In genomic region chr5:143581649-143582048, GRCh38 we compare ENCODE assay signal across 27 cellular contexts.
"Had no signal": no experiment of that assay in that cellular context is flagged by ENCODE, and none has a peak within 500 bp of the region (broad histone marks: within the 10 kb centered on the region; RNA-seq: fewer than 3 reads in every experiment).

No MANE protein-coding gene starts in this region.

- H3K27ac ChIP-seq: left lung, lower lobe of right lung, ovary, right atrium auricular region, right lobe of liver, testis, thyroid gland, transverse colon, upper lobe of left lung, vagina had no signal

- H3K9me3 Mint-ChIP-seq: immature natural killer cell had no signal

- DNase-seq: hypothalamus; immature natural killer cell; kidney; left colon; left lung; lower lobe of right lung; mammary epithelial cell; mesendoderm; midbrain; mucosa of descending colon; naive thymus-derived CD4-positive, alpha-beta T cell; ovary; right lobe of liver; stimulated activated CD4-positive, alpha-beta T cell treated with anti-CD3 and anti-CD28 coated beads, Interleukin-1b, Interleukin-23, amount 100 ng/mL, for 48 hours; stimulated activated CD4-positive, alpha-beta T cell treated with anti-CD3 and anti-CD28 coated beads, Interleukin-2, amount 100 ng/mL, for 48 hours; stimulated activated CD4-positive, alpha-beta T cell treated with anti-CD3 and anti-CD28 coated beads, Interleukin-4, amount 100 ng/mL, for 4 hours; stimulated activated CD8-positive, alpha-beta memory T cell treated with anti-CD3 and anti-CD28 coated beads, Interleukin-4, amount 100 ng/mL, for 48 hours; stimulated activated naive CD8-positive, alpha-beta T cell treated with anti-CD3 and anti-CD28 coated beads, Interleukin-15, Interleukin-2, amounts not matched to agents 100 U/mL and 50 U/mL, for 24 hours; stomach; testis; thyroid gland; transverse colon; upper lobe of left lung had no signal

- H3K4me3 ChIP-seq: left lung, lower lobe of right lung, mucosa of descending colon, ovary, right atrium auricular region, right lobe of liver, smooth muscle cell, stomach, testis, thyroid gland, transverse colon, upper lobe of left lung, vagina had no signal

- H3K27me3 Mint-ChIP-seq: stimulated activated memory B cell treated with anti-CD40 and anti-IgM and Interleukin-4, amounts not matched to agents 10 μg/mL and 1 μg/mL and 100 μg/mL, for 72 hours had no signal

- H3K36me3 ChIP-seq: left lung, lower lobe of right lung, ovary, right atrium auricular region, right lobe of liver, stomach, thyroid gland, transverse colon, upper lobe of left lung, vagina had no signal

- H3K27ac Mint-ChIP-seq: immature natural killer cell; stimulated activated memory B cell treated with anti-CD40 and anti-IgM and Interleukin-4, amounts not matched to agents 10 μg/mL and 1 μg/mL and 100 μg/mL, for 72 hours had no signal

- H3K9me3 ChIP-seq: left lung, lower lobe of right lung, mucosa of descending colon, ovary, right atrium auricular region, right lobe of liver, stomach, testis, thyroid gland, transverse colon, upper lobe of left lung, vagina had no signal

- H3K36me3 Mint-ChIP-seq: immature natural killer cell; stimulated activated memory B cell treated with anti-CD40 and anti-IgM and Interleukin-4, amounts not matched to agents 10 μg/mL and 1 μg/mL and 100 μg/mL, for 72 hours had no signal

- H3K4me1 ChIP-seq: right atrium auricular region, right lobe of liver, testis, vagina had no signal

- H3K4me2 ChIP-seq: smooth muscle cell had no signal

- H3K4me3 Mint-ChIP-seq: immature natural killer cell; naive thymus-derived CD4-positive, alpha-beta T cell; stimulated activated memory B cell treated with anti-CD40 and anti-IgM and Interleukin-4, amounts not matched to agents 10 μg/mL and 1 μg/mL and 100 μg/mL, for 72 hours had no signal

- H3K27me3 ChIP-seq: left lung, ovary, right atrium auricular region, right lobe of liver, stomach, testis, thyroid gland, transverse colon, upper lobe of left lung, vagina had no signal
